In the genomic region with DNA sequence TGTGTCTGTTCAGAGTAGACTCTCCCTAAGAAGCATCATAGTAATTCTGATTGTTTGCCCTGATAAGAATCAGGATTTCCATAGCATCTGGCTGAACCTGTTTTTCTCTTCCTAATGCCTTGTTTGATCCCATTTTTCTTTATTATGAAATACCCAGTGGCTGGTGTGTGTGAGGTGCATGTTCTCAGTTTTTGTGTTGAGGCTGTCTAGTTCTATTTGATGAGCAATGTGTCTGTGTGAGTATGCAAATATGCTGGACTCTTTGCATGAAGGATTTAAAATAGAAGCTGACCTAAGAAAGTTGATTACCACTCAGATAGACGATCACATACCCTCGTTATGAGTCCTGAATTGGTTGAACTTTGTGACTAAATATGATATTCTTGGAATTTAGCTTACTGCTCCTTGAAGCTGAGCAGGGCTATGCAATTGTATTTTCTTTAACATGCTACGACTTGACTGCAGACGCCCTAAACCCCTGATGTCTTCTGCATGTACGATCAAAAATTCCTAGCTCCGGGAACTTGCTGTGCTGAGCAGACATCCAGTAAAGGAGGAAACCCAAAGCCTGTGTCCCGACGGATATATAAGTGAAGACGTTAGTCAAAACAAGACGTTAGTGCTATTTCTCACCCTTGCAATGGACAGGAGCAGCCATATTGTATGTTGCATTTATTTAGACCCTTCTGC, we compare ENCODE assay signal across 11 cellular contexts. TPM values are rescaled to one million over a fixed set of nuclear protein-coding genes. Genes with fewer than 3 reads are reported as not detected.
DNase-seq lines count a peak whose midpoint lies in the region; ATAC-seq and TF ChIP-seq lines count a peak whose summit lies in the region.
"Had no signal": no experiment of that assay in that cellular context is flagged by ENCODE, and none has a peak within 500 bp of the region (broad histone marks: within the 10 kb centered on the region; RNA-seq: fewer than 3 reads in every experiment).

No MANE protein-coding gene starts in this region.

- H3K9me3 ChIP-seq in colonic mucosa: no peaks in the 10 kb centered on the region
- H3K9me3 ChIP-seq: BLaER1, mucosa of descending colon had no signal

- H3K36me3 Mint-ChIP-seq in central memory CD8-positive, alpha-beta T cell (ENCODE audit: insufficient read depth): no peaks in the 10 kb centered on the region

- no peaks in the 10 kb centered on the region for H3K9me3 Mint-ChIP-seq in central memory CD8-positive, alpha-beta T cell

- peaks cover 9% of the 10 kb centered on the region for H3K4me1 ChIP-seq in colonic mucosa

- POLR2A ChIA-PET in AG04449 (lab: Yijun Ruan, JAX): no interaction called here

- H3K27ac Mint-ChIP-seq in central memory CD8-positive, alpha-beta T cell (ENCODE audit: low read depth): peak overlapping the region; percentile 82

- no peak overlapping the region for H3K4me3 Mint-ChIP-seq in central memory CD8-positive, alpha-beta T cell

- no peak overlapping the region for H3K9ac ChIP-seq in colonic mucosa (ENCODE audit: low read depth in 2 of 2, low read length in 2 of 2)
- H3K9ac ChIP-seq: BLaER1 had no signal

- peaks cover 67% of the 10 kb centered on the region for H3K4me1 Mint-ChIP-seq in central memory CD8-positive, alpha-beta T cell

- CTCF ChIA-PET in AG04449 (lab: Yijun Ruan, JAX): interaction anchor here (1.3 kb wide), 1 partner anchor 1112 kb away, joined by 3 read pairs; no protein-coding TSS in a partner anchor

- no peaks in the 10 kb centered on the region for H3K27me3 Mint-ChIP-seq in central memory CD8-positive, alpha-beta T cell

- H3K4me3 ChIP-seq in AG04449 (ENCODE audit: low read depth, low read length) (no peak overlapping the region), colonic mucosa (no peak overlapping the region)
- H3K4me3 ChIP-seq: BLaER1, mucosa of descending colon had no signal

- peak; percentile 58 for ATAC-seq in GM19467 (IDR thresholded peaks at IDR 0.05; ENCODE audit: unreplicated experiment)
- peak; percentile 69 for ATAC-seq in HG03442 (IDR thresholded peaks at IDR 0.05; ENCODE audit: unreplicated experiment)
- no peak for ATAC-seq in central memory CD8-positive, alpha-beta T cell (replicated peaks; ENCODE audit: extremely low read depth, poor library complexity, severe bottlenecking)

- intact Hi-C loops in colonic mucosa (cut with DNase I): no loop called here

- H3K36me3 ChIP-seq in colonic mucosa: no peaks in the 10 kb centered on the region
- H3K36me3 ChIP-seq: BLaER1 had no signal

- TF ChIP-seq CTCF in AG04449 (IDR thresholded peaks at IDR 0.05; ENCODE audit: insufficient read depth, low read length, missing control alignments) (no peak), colonic mucosa (IDR thresholded peaks at IDR 0.05) (no peak)

- no peaks in the 10 kb centered on the region for H3K27me3 ChIP-seq in colonic mucosa
- H3K27me3 ChIP-seq: BLaER1 had no signal

- DNase-seq in AG04449 (ENCODE audit: low read depth, low spot score): peak; percentile 56
- DNase-seq in central memory CD8-positive, alpha-beta T cell (ENCODE audit: low spot score in 2 of 2): no peak
- DNase-seq in inferior parietal cortex (ENCODE audit: extremely low spot score): no peak
- DNase-seq in colonic mucosa: no peak
- no peak for DNase-seq in pons (ENCODE audit: low spot score)
- DNase-seq in GOT3 (lab: John Stamatoyannopoulos, UW): no peak
- DNase-seq: effector CD8-positive, alpha-beta T cell had no signal

- H3K27ac ChIP-seq in colonic mucosa: no peak overlapping the region
- H3K27ac ChIP-seq: BLaER1 had no signal

RNA-seq across cellular contexts. Expression of gene SETBP1, which starts 51.3 kb away (rescaled TPM):
- total RNA-seq in colonic mucosa: 10 to 100 TPM in 1 of 2 donors, 1 to 10 TPM in 1; 9.6 to 11.8 TPM
